In the genomic region with DNA sequence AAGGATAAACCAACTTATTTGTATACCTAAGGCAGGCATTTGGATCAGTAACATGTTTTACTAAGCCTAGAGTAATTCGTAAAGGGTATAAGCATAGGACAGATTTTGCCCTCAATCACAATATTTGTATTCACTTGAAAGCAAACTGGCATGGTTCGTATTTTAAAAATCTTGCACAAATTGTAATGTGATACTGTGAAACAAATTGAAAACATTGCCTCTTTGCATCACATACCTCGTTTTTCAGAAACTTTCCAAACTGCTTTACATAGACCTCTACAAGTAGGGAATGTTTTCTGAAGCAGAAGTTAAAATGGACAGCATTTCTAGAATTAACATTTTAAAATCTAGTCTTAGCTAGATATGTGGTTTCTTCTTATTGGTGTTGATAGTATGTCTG, we compare ENCODE assay signal across 31 cellular contexts.
"Had no signal": no experiment of that assay in that cellular context is flagged by ENCODE, and none has a peak within 500 bp of the region (broad histone marks: within the 10 kb centered on the region; RNA-seq: fewer than 3 reads in every experiment).

No MANE protein-coding gene starts in this region.

- H3K4me3 ChIP-seq: adrenal gland, esophagus muscularis mucosa, gastrocnemius medialis, heart left ventricle had no signal

- DNase-seq: activated B cell treated with CpG ODN at 0.5 μM for 24 hours; activated CD4-positive, alpha-beta T cell treated with anti-CD3 and anti-CD28 coated beads for 48 hours; activated CD4-positive, alpha-beta T cell treated with anti-CD3 and anti-CD28 coated beads, Interleukin-2, amount 50 U/mL, for 1 hour; activated CD4-positive, alpha-beta T cell treated with anti-CD3 and anti-CD28 coated beads, Interleukin-2, amount 50 U/mL, for 48 hours; activated CD8-positive, alpha-beta memory T cell treated with anti-CD3 and anti-CD28 coated beads for 24 hours; activated CD8-positive, alpha-beta T cell treated with anti-CD3 and anti-CD28 coated beads for 36 hours; activated effector memory CD4-positive, alpha-beta T cell treated with Interleukin-2 at 50 U/mL for 16 hours; activated gamma-delta T cell treated with Interleukin-2 at 50 U/mL for 16 hours; activated naive CD4-positive, alpha-beta T cell treated with anti-CD3 and anti-CD28 coated beads, Interleukin-2, amount 50 U/mL, for 16 hours; activated naive CD4-positive, alpha-beta T cell treated with Interleukin-2 at 50 U/mL for 16 hours; activated T-cell treated with anti-CD3 and anti-CD28 coated beads, Interleukin-2, amount 50 U/mL, for 4 hours; adrenal gland; amygdala; aorta; caudate nucleus; cortex of kidney; dermis blood vessel endothelial cell; effector CD4-positive, alpha-beta T cell; effector memory CD8-positive, alpha-beta T cell; erythroblast; foreskin keratinocyte; gastrocnemius medialis; glutamatergic neuron; heart left ventricle; T-helper 1 cell; T-helper 17 cell; T1000; WERI-Rb-1 had no signal

- H3K4me1 ChIP-seq: adrenal gland, foreskin keratinocyte, gastrocnemius medialis had no signal

- H3K9me3 ChIP-seq: adrenal gland, esophagus muscularis mucosa, gastrocnemius medialis, heart left ventricle had no signal

- H3K27me3 ChIP-seq: adrenal gland, esophagus muscularis mucosa, foreskin keratinocyte, gastrocnemius medialis, heart left ventricle had no signal

- H3K36me3 ChIP-seq: adrenal gland, WERI-Rb-1 had no signal

- ATAC-seq: activated CD4-positive, CD25-positive, alpha-beta regulatory T cell treated with anti-CD3 and anti-CD28 coated beads, Interleukin-2, amount 50 U/mL, for 24 hours; activated CD8-positive, alpha-beta T cell treated with anti-CD3 and anti-CD28 coated beads for 36 hours; activated T-cell treated with anti-CD3 and anti-CD28 coated beads, Interleukin-2, amount 50 U/mL, for 4 hours; activated T-helper 17 cell treated with anti-CD3 and anti-CD28 coated beads, Interleukin-2, amount 50 U/mL, for 72 hours; effector memory CD8-positive, alpha-beta T cell; foreskin keratinocyte; gastrocnemius medialis; heart left ventricle; T-helper 17 cell had no signal

- H3K27ac ChIP-seq: adrenal gland, esophagus muscularis mucosa, foreskin keratinocyte, gastrocnemius medialis, heart left ventricle, WERI-Rb-1 had no signal
